ENCODE assay signal across 27 cellular contexts in genomic region chr6:8881663-8882062, GRCh38.
"Had no signal": no experiment of that assay in that cellular context is flagged by ENCODE, and none has a peak within 500 bp of the region (broad histone marks: within the 10 kb centered on the region; RNA-seq: fewer than 3 reads in every experiment).

No MANE protein-coding gene starts in this region.

- H3K27me3 ChIP-seq: body of pancreas, cardiac muscle cell, gastroesophageal sphincter, right lobe of liver had no signal

- DNase-seq: activated CD4-positive, alpha-beta T cell treated with anti-CD3 and anti-CD28 coated beads, Interleukin-2, amount 10 ng/mL, durations not matched to agents 7 days and 5 days; activated CD8-positive, alpha-beta memory T cell treated with anti-CD3 and anti-CD28 coated beads, Interleukin-2, amount 10 ng/mL, durations not matched to agents 7 days and 5 days; activated CD8-positive, alpha-beta T cell treated with anti-CD3 and anti-CD28 coated beads for 36 hours; activated effector memory CD4-positive, alpha-beta T cell treated with anti-CD3 and anti-CD28 coated beads, Interleukin-2, amount 50 U/mL, for 16 hours; activated naive CD4-positive, alpha-beta T cell treated with anti-CD3 and anti-CD28 coated beads, Interleukin-2, amount 50 U/mL, for 16 hours; activated naive CD8-positive, alpha-beta T cell treated with anti-CD3 and anti-CD28 coated beads, Interleukin-2, amount 50 U/mL, for 24 hours; activated T-cell treated with anti-CD3 and anti-CD28 coated beads for 4 hours; anterior cingulate cortex; body of pancreas; head of caudate nucleus; hypothalamus; left ventricle myocardium superior; midbrain; nephron progenitor cell; right lobe of liver; stimulated activated CD4-positive, alpha-beta T cell treated with anti-CD3 and anti-CD28 coated beads, Interleukin-2, amount 100 ng/mL, for 48 hours; stimulated activated CD8-positive, alpha-beta memory T cell treated with anti-CD3 and anti-CD28 coated beads, Interleukin-4, amount 100 ng/mL, for 48 hours; stimulated activated naive B cell treated with anti-CD40 and anti-IgM and Interleukin-4, amounts not matched to agents 10 μg/mL and 1 μg/mL and 100 μg/mL, for 72 hours; T-helper 17 cell had no signal

- H3K9me3 ChIP-seq: body of pancreas, gastroesophageal sphincter, right lobe of liver, thoracic aorta had no signal

- H3K4me3 ChIP-seq: body of pancreas, cardiac muscle cell, gastroesophageal sphincter, right lobe of liver, skin epidermis, thoracic aorta had no signal

- H3K36me3 ChIP-seq: cardiac muscle cell, gastroesophageal sphincter, right lobe of liver, thoracic aorta had no signal

- H3K27ac ChIP-seq: body of pancreas, cardiac muscle cell, epithelial cell of prostate, gastroesophageal sphincter, parathyroid adenoma, right lobe of liver, skin epidermis, thoracic aorta, VCaP had no signal

- ATAC-seq: activated CD4-positive, CD25-positive, alpha-beta regulatory T cell treated with anti-CD3 and anti-CD28 coated beads, Interleukin-2, amount 50 U/mL, for 24 hours; activated CD8-positive, alpha-beta memory T cell treated with anti-CD3 and anti-CD28 coated beads, Interleukin-2, amount 10 ng/mL, durations not matched to agents 7 days and 5 days; activated CD8-positive, alpha-beta T cell treated with anti-CD3 and anti-CD28 coated beads for 36 hours; activated naive CD8-positive, alpha-beta T cell treated with anti-CD3 and anti-CD28 coated beads, Interleukin-2, amount 50 U/mL, for 24 hours; body of pancreas; gastroesophageal sphincter; left ventricle myocardium superior; right lobe of liver; stimulated activated naive B cell treated with anti-CD40 and anti-IgM and Interleukin-4, amounts not matched to agents 10 μg/mL and 1 μg/mL and 100 μg/mL, for 72 hours; T-helper 17 cell had no signal

- H3K4me1 ChIP-seq: body of pancreas, gastroesophageal sphincter, right lobe of liver had no signal
